Comparison of ENCODE assay signal across 17 cellular contexts in the genomic region with DNA sequence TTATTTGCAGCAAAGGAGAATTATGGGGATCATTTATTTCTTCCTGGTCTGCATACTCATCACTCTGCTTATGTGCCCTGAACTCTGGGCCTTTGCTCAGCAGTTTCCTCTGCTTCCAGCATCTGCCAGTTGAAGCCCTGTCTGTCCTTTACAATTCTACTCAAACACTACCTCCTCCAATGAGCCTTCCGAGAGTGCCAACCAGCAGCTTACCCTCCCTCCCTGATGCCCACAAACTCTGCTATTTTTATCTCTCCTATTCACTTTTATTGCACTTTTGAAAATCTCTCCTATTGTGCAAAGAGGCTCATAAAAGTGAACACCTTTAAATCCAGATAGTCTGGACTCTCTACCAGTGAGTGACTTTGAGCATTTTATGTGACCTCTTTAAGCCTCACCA. TPM values are rescaled to one million over a fixed set of nuclear protein-coding genes. Genes with fewer than 3 reads are reported as not detected.
DNase-seq lines count a peak whose midpoint lies in the region; ATAC-seq and TF ChIP-seq lines count a peak whose summit lies in the region.
"Had no signal": no experiment of that assay in that cellular context is flagged by ENCODE, and none has a peak within 500 bp of the region (broad histone marks: within the 10 kb centered on the region; RNA-seq: fewer than 3 reads in every experiment).

No MANE protein-coding gene starts in this region.

- DNase-seq in DMS153 (lab: John Stamatoyannopoulos, UW) = peak; percentile 62
- DNase-seq in NCI-H510A treated with DMSO at 0.1 percent for 48 hours (lab: John Stamatoyannopoulos, UW) = peak; percentile 89
- peak in 2 of 3 donors; percentile 43 to 67 for DNase-seq in mucosa of descending colon
- DNase-seq in psoas muscle = no peak
- DNase-seq in upper lobe of left lung = no peak
- DNase-seq in activated CD8-positive, alpha-beta memory T cell treated with anti-CD3 and anti-CD28 coated beads, Interleukin-2, amount 50 U/mL, for 48 hours = no peak
- DNase-seq in midbrain (lab: John Stamatoyannopoulos, UW) = no peak
- no peak for DNase-seq in activated CD4-positive, alpha-beta T cell treated with anti-CD3 and anti-CD28 coated beads, Interleukin-2, amount 50 U/mL, for 4 hours
- DNase-seq: DMS79; HFFc6; NCI-H1048; NCI-H1417 treated with DMSO at 0.1 percent for 48 hours; NCI-H446 treated with DMSO at 0.1 percent for 48 hours; NCI-H748 treated with DMSO at 0.1 percent for 48 hours; NK-92 treated with Interleukin-12 subunit alpha and Interleukin-12 subunit beta, amount 100 ng/mL, for 24 hours had no signal

- intact Hi-C loops in mucosa of descending colon (cut with DNase I, micrococcal nuclease) (no loop called here), psoas muscle (cut with DNase I) (no loop called here)

- WGBS in psoas muscle, 3 donors = 22 to 48% (median 24%) methylated on average over 1 of the region's 1 CpG
- 90% methylated on average over 1 of the region's 1 CpG for WGBS in upper lobe of left lung, 2 donors

- no peak overlapping the region for H3K4me3 ChIP-seq in mucosa of descending colon
- H3K4me3 ChIP-seq in psoas muscle = no peak overlapping the region
- no peak overlapping the region for H3K4me3 ChIP-seq in upper lobe of left lung

- H3K4me1 ChIP-seq in mucosa of descending colon (ENCODE audit: low read depth) (peaks cover 25% of the 10 kb centered on the region), psoas muscle (peaks cover 16% of the 10 kb centered on the region), upper lobe of left lung (peaks cover 0 to 19% (median 13%) of the 10 kb centered on the region in 4 donors)

- H3K27me3 ChIP-seq in psoas muscle (ENCODE audit: insufficient read depth in 3 of 3, low read length in 2 of 3) = no peaks in the 10 kb centered on the region
- H3K27me3 ChIP-seq in upper lobe of left lung = no peaks in the 10 kb centered on the region

- ATAC-seq in mucosa of descending colon = peak; percentile 48
- peak in 1 of 4 donors; percentile 11 for ATAC-seq in psoas muscle
- no peak for ATAC-seq in upper lobe of left lung (ENCODE audit: low FRiP score in 2 of 2)

- no peak for TF ChIP-seq CTCF in mucosa of descending colon (IDR thresholded peaks at IDR 0.05)
- TF ChIP-seq CTCF in psoas muscle (IDR thresholded peaks at IDR 0.05) = no peak
- no peak for TF ChIP-seq CTCF in upper lobe of left lung (IDR thresholded peaks at IDR 0.05)

- no peak for TF ChIP-seq EP300 in upper lobe of left lung (IDR thresholded peaks at IDR 0.05)

- no peaks in the 10 kb centered on the region for H3K9me3 ChIP-seq in mucosa of descending colon
- H3K9me3 ChIP-seq in psoas muscle = no peaks in the 10 kb centered on the region
- no peaks in the 10 kb centered on the region for H3K9me3 ChIP-seq in upper lobe of left lung

- H3K27ac ChIP-seq in psoas muscle (peak overlapping the region; percentile 26), upper lobe of left lung (no peak overlapping the region)
- H3K27ac ChIP-seq: C4-2B had no signal

- no peaks in the 10 kb centered on the region for H3K36me3 ChIP-seq in mucosa of descending colon (ENCODE audit: low read depth)
- H3K36me3 ChIP-seq in psoas muscle (ENCODE audit: insufficient read depth in 1 of 2, low read depth in 1 of 2) = no peaks in the 10 kb centered on the region
- H3K36me3 ChIP-seq in upper lobe of left lung = no peaks in the 10 kb centered on the region

- no peak for TF ChIP-seq POLR2A in upper lobe of left lung (IDR thresholded peaks at IDR 0.05)

RNA-seq across cellular contexts. Expression of a gene that starts 3.6 kb away (rescaled TPM):
- total RNA-seq in mucosa of descending colon = 10 to 100 TPM; 29.3 to 51.2 (median 31.8) TPM
- 10 to 100 TPM; 11.2 to 19.5 (median 14.2) TPM for total RNA-seq in psoas muscle
- 1 to 10 TPM; 5.1 to 9.3 (median 6.9) TPM for polyA plus RNA-seq in psoas muscle
- total RNA-seq in upper lobe of left lung = 10 to 100 TPM; 19.5 to 56.6 (median 34.7) TPM
- total RNA-seq: MCF 10A had no signal

Comparison
In these comparisons a context has a peak if more than half of its experiments do, and no peak if none do; other contexts are left out.
1. DNase-seq: peak in DMS153 (single experiment), NCI-H510A treated with DMSO at 0.1 percent for 48 hours (single experiment) and mucosa of descending colon (2 of 3); none in psoas muscle (0 of 2), upper lobe of left lung (0 of 2), activated CD8-positive, alpha-beta memory T cell treated with anti-CD3 and anti-CD28 coated beads, Interleukin-2, amount 50 U/mL, for 48 hours (single experiment), midbrain (single experiment) and activated CD4-positive, alpha-beta T cell treated with anti-CD3 and anti-CD28 coated beads, Interleukin-2, amount 50 U/mL, for 4 hours (0 of 2).